In the genomic region with DNA sequence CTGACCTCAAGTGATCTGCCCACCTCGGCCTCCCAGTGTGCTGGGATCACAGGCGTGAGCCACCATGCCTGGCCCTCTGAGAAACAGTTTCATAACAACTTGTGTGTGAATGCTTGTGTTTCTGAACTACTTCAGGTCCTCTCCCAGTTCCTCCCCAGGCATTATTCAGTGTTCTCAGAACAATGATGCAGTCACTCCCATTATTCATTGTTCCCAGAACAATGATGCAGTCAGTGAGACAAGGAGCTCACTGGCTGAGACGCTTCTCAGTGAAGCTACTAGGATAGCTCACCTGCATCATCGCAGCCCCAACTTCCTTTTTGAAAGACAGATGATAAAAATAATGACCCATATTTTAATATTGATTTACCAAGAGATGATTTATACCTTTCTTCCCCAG, we compare ENCODE assay signal across 16 cellular contexts.
"Had no signal": no experiment of that assay in that cellular context is flagged by ENCODE, and none has a peak within 500 bp of the region (broad histone marks: within the 10 kb centered on the region; RNA-seq: fewer than 3 reads in every experiment).

No MANE protein-coding gene starts in this region.

- ATAC-seq: activated CD8-positive, alpha-beta T cell treated with anti-CD3 and anti-CD28 coated beads for 36 hours; left lung had no signal

- DNase-seq: activated CD4-positive, alpha-beta T cell treated with anti-CD3 and anti-CD28 coated beads for 4 hours; activated CD8-positive, alpha-beta memory T cell treated with anti-CD3 and anti-CD28 coated beads, Interleukin-2, amount 50 U/mL, for 4 hours; activated CD8-positive, alpha-beta T cell treated with anti-CD3 and anti-CD28 coated beads for 36 hours; activated naive CD8-positive, alpha-beta T cell treated with anti-CD3 and anti-CD28 coated beads, Interleukin-2, amount 10 ng/mL, durations not matched to agents 7 days and 5 days; activated T-cell treated with anti-CD3 and anti-CD28 coated beads, Interleukin-2, amount 50 U/mL, for 72 hours; aorta; colonic mucosa; effector CD8-positive, alpha-beta T cell; islet precursor cell; left lung; mesenchymal stem cell; T-helper 9 cell; trophoblast cell had no signal

- H3K27ac ChIP-seq: cardiac muscle cell, colonic mucosa, left lung, right atrium auricular region, skin epidermis had no signal
